8 cellular contexts compared by ENCODE assay signal in the genomic region with DNA sequence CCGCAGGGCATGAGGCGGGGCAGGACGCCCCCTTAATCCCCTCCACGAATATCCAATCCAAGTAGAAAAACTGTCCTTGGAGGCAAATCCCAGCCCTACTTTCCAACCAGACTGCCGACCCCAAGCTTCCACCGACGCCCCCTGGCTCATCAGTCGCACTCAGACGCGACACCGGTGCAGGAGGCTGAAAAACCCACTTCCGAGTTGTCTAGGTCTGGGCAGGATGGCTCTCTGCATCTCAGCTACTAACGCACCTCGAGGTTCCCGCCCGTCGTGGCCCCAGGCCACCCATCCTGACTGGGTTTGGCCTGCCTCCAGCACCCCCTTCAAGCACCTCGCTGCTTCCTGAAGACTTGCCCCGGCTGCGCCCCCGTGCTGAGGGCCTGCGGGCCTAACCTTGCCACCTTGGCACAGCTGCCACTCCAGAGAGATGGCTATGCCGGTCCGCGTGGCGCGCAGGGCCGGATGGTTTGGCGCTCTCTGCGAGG. TPM values are rescaled to one million over a fixed set of nuclear protein-coding genes. Genes with fewer than 3 reads are reported as not detected.
A peak's percentile ranks its signal among the peaks of the same experiment; 100 is the strongest.
DNase-seq lines count a peak whose midpoint lies in the region; ATAC-seq, FAIRE-seq and TF ChIP-seq lines count a peak whose summit lies in the region.

No MANE protein-coding gene starts in this region.

- TF ChIP-seq POLR2A in vagina (IDR thresholded peaks at IDR 0.05) (no peak), H54 (IDR thresholded peaks at IDR 0.05; ENCODE audit: low read depth, low read length) (no peak)

- peak overlapping the region; percentile 64 for H3K4me3 Mint-ChIP-seq in activated naive CD4-positive, alpha-beta T cell treated with anti-CD3 and anti-CD28 coated beads for 36 hours
- peak overlapping the region; percentile 91 for H3K4me3 Mint-ChIP-seq in natural killer cell

- no peaks in the 10 kb centered on the region for H3K9me3 Mint-ChIP-seq in activated naive CD4-positive, alpha-beta T cell treated with anti-CD3 and anti-CD28 coated beads for 36 hours
- H3K9me3 Mint-ChIP-seq in natural killer cell: no peaks in the 10 kb centered on the region

- H3K9me3 ChIP-seq in vagina: no peaks in the 10 kb centered on the region

- intact Hi-C loops in activated naive CD4-positive, alpha-beta T cell treated with anti-CD3 and anti-CD28 coated beads for 36 hours (cut with micrococcal nuclease): no loop called here
- intact Hi-C loops in natural killer cell (cut with micrococcal nuclease): no loop called here
- intact Hi-C loops in vagina (cut with DNase I): no loop called here

- H3K36me3 Mint-ChIP-seq in activated naive CD4-positive, alpha-beta T cell treated with anti-CD3 and anti-CD28 coated beads for 36 hours (ENCODE audit: low read depth): no peaks in the 10 kb centered on the region
- peaks cover 6% of the 10 kb centered on the region for H3K36me3 Mint-ChIP-seq in natural killer cell

- no peak for FAIRE-seq in H54 (lab: Jason Lieb, UNC)

- DNase-seq in activated naive CD4-positive, alpha-beta T cell treated with anti-CD3 and anti-CD28 coated beads for 36 hours: no peak
- DNase-seq in activated naive CD4-positive, alpha-beta T cell (lab: John Stamatoyannopoulos, UW): no peak
- DNase-seq in epithelial cell of esophagus (ENCODE audit: low read depth) (no peak), natural killer cell (no peak), vagina (ENCODE audit: extremely low spot score in 2 of 2) (no peak), caudate nucleus (lab: John Stamatoyannopoulos, UW) (no peak), H54 (ENCODE audit: insufficient read length, low spot score) (no peak)

- peaks cover 49% of the 10 kb centered on the region for H3K4me1 ChIP-seq in vagina

- no peak overlapping the region for H3K27ac Mint-ChIP-seq in activated naive CD4-positive, alpha-beta T cell treated with anti-CD3 and anti-CD28 coated beads for 36 hours
- no peak overlapping the region for H3K27ac Mint-ChIP-seq in natural killer cell

- peaks cover 32% of the 10 kb centered on the region for H3K27me3 Mint-ChIP-seq in activated naive CD4-positive, alpha-beta T cell treated with anti-CD3 and anti-CD28 coated beads for 36 hours (ENCODE audit: low read depth)
- H3K27me3 Mint-ChIP-seq in natural killer cell (ENCODE audit: low read depth in 2 of 2): peaks cover 70 to 84% of the 10 kb centered on the region in 2 donors

- peak overlapping the region; percentile 95 for H3K27ac ChIP-seq in vagina
- no peak overlapping the region for H3K27ac ChIP-seq in caudate nucleus (ENCODE audit: low read depth, low read length)

- CTCF ChIA-PET in activated naive CD4-positive, alpha-beta T cell treated with anti-CD3 and anti-CD28 coated beads for 36 hours (lab: Charles Lee): interaction anchor here (0.6 kb wide), 1 partner anchor 27 kb away, joined by 3 read pairs; no protein-coding TSS in a partner anchor

- no peaks in the 10 kb centered on the region for H3K36me3 ChIP-seq in vagina

- TF ChIP-seq CTCF in epithelial cell of esophagus (IDR thresholded peaks at IDR 0.05; ENCODE audit: insufficient read depth, low read depth, low read length, missing control alignments): no peak
- TF ChIP-seq CTCF in natural killer cell (IDR thresholded peaks at IDR 0.05): no peak
- no peak for TF ChIP-seq CTCF in vagina (IDR thresholded peaks at IDR 0.05)

- H3K27me3 ChIP-seq in vagina: no peaks in the 10 kb centered on the region

- peaks cover 15% of the 10 kb centered on the region for H3K4me1 Mint-ChIP-seq in activated naive CD4-positive, alpha-beta T cell treated with anti-CD3 and anti-CD28 coated beads for 36 hours (ENCODE audit: low read depth)
- peaks cover 17 to 22% of the 10 kb centered on the region in 2 donors for H3K4me1 Mint-ChIP-seq in natural killer cell

- H3K4me3 ChIP-seq in epithelial cell of esophagus (ENCODE audit: low read length) (peak overlapping the region; percentile 16), vagina (peak overlapping the region; percentile 72 to 93)

- ATAC-seq in natural killer cell (peak; percentile 60 to 83 (median 63)), HG02588 (IDR thresholded peaks at IDR 0.05; ENCODE audit: unreplicated experiment) (no peak)

RNA-seq across cellular contexts. Expression of a gene that starts 15.5 kb away (rescaled TPM):
- under 1 TPM; 0.47 to 0.69 TPM for total RNA-seq in activated naive CD4-positive, alpha-beta T cell treated with anti-CD3 and anti-CD28 coated beads for 36 hours
- not detected for total RNA-seq in natural killer cell
- total RNA-seq in vagina: 21.6 TPM

Comparison
In these comparisons a context has a peak if more than half of its experiments do, and no peak if none do; other contexts are left out.
1. RNA of a gene that starts 15.5 kb away (total RNA-seq): 21.6 TPM in vagina (single experiment); 0.47 to 0.69 TPM in activated naive CD4-positive, alpha-beta T cell treated with anti-CD3 and anti-CD28 coated beads for 36 hours and not detected in natural killer cell; every median in the first group is over 10 times any median in the second.